18 cellular contexts compared by ENCODE assay signal in genomic region chr2:152475982-152476381, GRCh38.
DNase-seq lines count a peak whose midpoint lies in the region; ATAC-seq, FAIRE-seq and TF ChIP-seq lines count a peak whose summit lies in the region.
"Had no signal": no experiment of that assay in that cellular context is flagged by ENCODE, and none has a peak within 500 bp of the region (broad histone marks: within the 10 kb centered on the region; RNA-seq: fewer than 3 reads in every experiment).

No MANE protein-coding gene starts in this region.

- H3F3A ChIP-seq in GM23248 (ENCODE audit: insufficient read depth) (no peaks in the 10 kb centered on the region), PC-3 (ENCODE audit: low read length, unreplicated experiment) (no peaks in the 10 kb centered on the region)

- no peaks in the 10 kb centered on the region for H3K9me3 ChIP-seq in GM23248 (ENCODE audit: low read depth)
- no peaks in the 10 kb centered on the region for H3K9me3 ChIP-seq in PC-3 (ENCODE audit: low read length)
- no peaks in the 10 kb centered on the region for H3K9me3 ChIP-seq in endothelial cell of umbilical vein (replicated peaks; ENCODE audit: control insufficient read depth, insufficient read depth, low read length)
- H3K9me3 ChIP-seq in kidney (ENCODE audit: control insufficient read depth in 1 of 2, low read length in 2 of 2), result no peaks in the 10 kb centered on the region
- H3K9me3 ChIP-seq: BE2C had no signal

- CTCF ChIA-PET in PC-3 (lab: Charles Lee) (no interaction called here), endothelial cell of umbilical vein (lab: Charles Lee) (interaction anchor here (1.4 kb wide), 1 partner anchor 10 kb away, joined by 4 read pairs; no protein-coding TSS in a partner anchor)

- H3K9me2 ChIP-seq in GM23248 (ENCODE audit: insufficient read depth) (no peaks in the 10 kb centered on the region), PC-3 (replicated peaks; ENCODE audit: low read length) (no peaks in the 10 kb centered on the region)

- TF ChIP-seq POLR2A in endothelial cell of umbilical vein (IDR thresholded peaks at IDR 0.05; ENCODE audit: low read depth, low read length), result no peak

- H3K4me2 ChIP-seq in GM23248 (ENCODE audit: unreplicated experiment), result no peak overlapping the region
- H3K4me2 ChIP-seq in PC-3 (ENCODE audit: low read length), result no peak overlapping the region
- H3K4me2 ChIP-seq in endothelial cell of umbilical vein (ENCODE audit: insufficient read depth, low read length), result no peak overlapping the region

- H3K27ac ChIP-seq in GM23248 (no peak overlapping the region), PC-3 (ENCODE audit: low read length) (no peak overlapping the region), endothelial cell of umbilical vein (ENCODE audit: insufficient read depth, low read depth, low read length) (no peak overlapping the region), substantia nigra (ENCODE audit: low read depth, low read length, poor library complexity, severe bottlenecking) (peak overlapping the region; percentile 51), kidney (ENCODE audit: low read depth in 2 of 2, low read length in 2 of 2) (no peak overlapping the region)

- ATAC-seq in PC-3 (peak; percentile 44), left colon (no peak)
- ATAC-seq: HCT116, K562, T-cell had no signal

- H4K20me1 ChIP-seq in GM23248 (ENCODE audit: insufficient read depth), result no peaks in the 10 kb centered on the region
- peaks cover 13% of the 10 kb centered on the region for H4K20me1 ChIP-seq in PC-3 (ENCODE audit: low read length)
- peaks cover 2% of the 10 kb centered on the region for H4K20me1 ChIP-seq in endothelial cell of umbilical vein (replicated peaks; ENCODE audit: control insufficient read depth, extremely low read depth, insufficient read depth, low read length)

- dilution Hi-C loops in endothelial cell of umbilical vein (cut with MboI; ENCODE audit: extremely low pct_ligation_motif_present, low sequenced_read_pairs), result no loop called here

- in situ Hi-C loops in GM23248 (cut with MboI), result no loop called here

- FAIRE-seq in endothelial cell of umbilical vein (lab: Jason Lieb, UNC) (peak; percentile 28), kidney (lab: Jason Lieb, UNC) (no peak)
- FAIRE-seq: K562 had no signal

- intact Hi-C loops in PC-3 (cut with micrococcal nuclease) (no loop called here), endothelial cell of umbilical vein (cut with micrococcal nuclease) (no loop called here), kidney (cut with DNase I) (no loop called here), left colon (cut with DNase I, micrococcal nuclease) (no loop called here)

- DNase-seq in GM23248 (peak; percentile 52), PC-3 (peak; percentile 42), endothelial cell of umbilical vein (ENCODE audit: low read depth, low spot score) (no peak), substantia nigra (lab: John Stamatoyannopoulos, UW) (no peak), kidney (no peak), NCI-H2029 (lab: John Stamatoyannopoulos, UW) (no peak), left colon (no peak), NCI-H526 treated with DMSO at 0.1 percent for 48 hours (lab: John Stamatoyannopoulos, UW) (no peak)
- DNase-seq: BE2C; CD4-positive, alpha-beta T cell; NCI-H1105 treated with DMSO at 0.1 percent for 48 hours; NCI-H1694; NCI-H748 treated with DMSO at 0.1 percent for 48 hours; NK-92 treated with Interleukin-12 subunit alpha and Interleukin-12 subunit beta, amount 100 ng/mL, for 24 hours; Right ventricle myocardium superior; T-cell had no signal

- no peaks in the 10 kb centered on the region for H3K36me3 ChIP-seq in GM23248 (ENCODE audit: low read depth)
- H3K36me3 ChIP-seq in PC-3 (ENCODE audit: low read depth, low read length), result no peaks in the 10 kb centered on the region
- no peaks in the 10 kb centered on the region for H3K36me3 ChIP-seq in endothelial cell of umbilical vein (ENCODE audit: control insufficient read depth in 2 of 2, extremely low read depth in 1 of 2, insufficient read depth in 2 of 2, low read length in 2 of 2)
- H3K36me3 ChIP-seq in kidney (ENCODE audit: control insufficient read depth in 1 of 2, insufficient read depth in 2 of 2, low read length in 2 of 2), result no peaks in the 10 kb centered on the region
- H3K36me3 ChIP-seq: BE2C had no signal

- BruUV-seq in PC-3 (replicated peaks; lab: Mats Ljungman, UMichigan) (no TSS peak), endothelial cell of umbilical vein (replicated peaks; lab: Mats Ljungman, UMichigan) (no TSS peak)

- POLR2A ChIA-PET in PC-3 (lab: Charles Lee; ENCODE audit: unreplicated experiment), result interaction anchor here (0.6 to 0.7 kb wide), 3 partner anchors 12 to 150 kb away, joined by 3 to 6 read pairs (median 5); no protein-coding TSS in a partner anchor
- POLR2A ChIA-PET in endothelial cell of umbilical vein (lab: Charles Lee), result no interaction called here

- H3K79me2 ChIP-seq in GM23248 (ENCODE audit: insufficient read depth), result peaks cover 76% of the 10 kb centered on the region
- peaks cover 59% of the 10 kb centered on the region for H3K79me2 ChIP-seq in PC-3 (ENCODE audit: low read length)
- H3K79me2 ChIP-seq in endothelial cell of umbilical vein (ENCODE audit: control insufficient read depth, insufficient read depth, low read length), result peaks cover 18% of the 10 kb centered on the region

- H3K9me1 ChIP-seq in endothelial cell of umbilical vein (replicated peaks; ENCODE audit: control insufficient read depth, extremely low read depth, insufficient read depth, low read length), result no peaks in the 10 kb centered on the region

- H3K9ac ChIP-seq in GM23248, result no peak overlapping the region
- H3K9ac ChIP-seq in PC-3 (ENCODE audit: low read length), result no peak overlapping the region
- H3K9ac ChIP-seq in endothelial cell of umbilical vein (replicated peaks; ENCODE audit: extremely low read depth, insufficient read depth, low read length), result no peak overlapping the region
- no peak overlapping the region for H3K9ac ChIP-seq in kidney (ENCODE audit: low read length in 2 of 2)

- H2AFZ ChIP-seq in GM23248, result no peak overlapping the region
- no peak overlapping the region for H2AFZ ChIP-seq in PC-3 (ENCODE audit: low read length)
- H2AFZ ChIP-seq in endothelial cell of umbilical vein (ENCODE audit: low read depth, low read length), result no peak overlapping the region

- H3K4me3 ChIP-seq in GM23248 (no peak overlapping the region), PC-3 (ENCODE audit: low read length) (no peak overlapping the region), endothelial cell of umbilical vein (replicated peaks in 1 of 3; ENCODE audit: insufficient read depth in 1 of 3, low read depth in 1 of 3, low read length in 3 of 3) (no peak overlapping the region), kidney (ENCODE audit: low read length in 2 of 2) (no peak overlapping the region)
- H3K4me3 ChIP-seq: K562 had no signal

- TF ChIP-seq CTCF in PC-3 (conservative IDR thresholded peaks at IDR 0.05; ENCODE audit: low read depth, low read length), result no peak
- TF ChIP-seq CTCF in endothelial cell of umbilical vein (IDR thresholded peaks at IDR 0.05; ENCODE audit: extremely low read depth in 1 of 2, insufficient read depth in 1 of 2, low read depth in 1 of 2, low read length in 2 of 2), result no peak
- no peak for TF ChIP-seq CTCF in kidney (IDR thresholded peaks at IDR 0.05; ENCODE audit: borderline replicate concordance, extremely low read depth, insufficient read depth)

- H3K27me3 ChIP-seq in GM23248 (replicated peaks; ENCODE audit: insufficient read depth) (no peaks in the 10 kb centered on the region), PC-3 (ENCODE audit: low read length) (no peaks in the 10 kb centered on the region), endothelial cell of umbilical vein (ENCODE audit: control insufficient read depth in 2 of 2, insufficient read depth in 2 of 2, low read length in 2 of 2) (no peaks in the 10 kb centered on the region)
- H3K27me3 ChIP-seq: BE2C had no signal

- H3K4me1 ChIP-seq in GM23248 (ENCODE audit: insufficient read depth), result 0 out of 2 replicates have a peak, but pooled peaks cover 5% of the 10 kb centered on the region
- H3K4me1 ChIP-seq in PC-3 (ENCODE audit: insufficient read depth, low read length), result peaks cover 50% of the 10 kb centered on the region
- peaks cover 2% of the 10 kb centered on the region for H3K4me1 ChIP-seq in endothelial cell of umbilical vein (ENCODE audit: control insufficient read depth, extremely low read depth, insufficient read depth, low read length)
- peaks cover 3 to 17% of the 10 kb centered on the region in 2 donors for H3K4me1 ChIP-seq in kidney (ENCODE audit: control insufficient read depth in 1 of 2, insufficient read depth in 1 of 2, low read depth in 1 of 2, low read length in 2 of 2)
- H3K4me1 ChIP-seq: BE2C had no signal

TF ChIP-seq in endothelial cell of umbilical vein, 7 proteins besides CTCF, POLR2A, EP300 and RAD21:
- TF ChIP-seq MAX (IDR thresholded peaks at IDR 0.05; ENCODE audit: insufficient read depth, insufficient read length) (no peak), POLR2AphosphoS5 (IDR thresholded peaks at IDR 0.05; ENCODE audit: insufficient read depth, low read depth, low read length) (no peak), FOS (IDR thresholded peaks at IDR 0.05; ENCODE audit: borderline replicate concordance, insufficient read depth, low read length) (no peak), GATA2 (IDR thresholded peaks at IDR 0.05; ENCODE audit: insufficient read depth, insufficient read length, low read depth, low read length) (no peak), JUN (IDR thresholded peaks at IDR 0.05; ENCODE audit: borderline replicate concordance, insufficient read depth, insufficient read length, low read depth) (no peak), EZH2 (IDR thresholded peaks at IDR 0.05; ENCODE audit: borderline replicate concordance, low read depth, low read length, severe bottlenecking) (no peak), MYC (IDR thresholded peaks at IDR 0.05; ENCODE audit: low read depth, low read length) (no peak)

Comparison
In these comparisons a context has a peak if more than half of its experiments do, and no peak if none do; other contexts are left out.
1. DNase-seq: peak in GM23248 (single experiment) and PC-3 (single experiment); none in endothelial cell of umbilical vein (single experiment), substantia nigra (0 of 49), kidney (single experiment), NCI-H2029 (single experiment), left colon (0 of 2) and NCI-H526 treated with DMSO at 0.1 percent for 48 hours (single experiment).